Comparison of ENCODE assay signal across 9 cellular contexts in genomic region chr2:218400930-218401833, GRCh38. TPM values are rescaled to one million over a fixed set of nuclear protein-coding genes. Genes with fewer than 3 reads are reported as not detected.
DNase-seq lines count a peak whose midpoint lies in the region; ATAC-seq, FAIRE-seq and TF ChIP-seq lines count a peak whose summit lies in the region.
"Had no signal": no experiment of that assay in that cellular context is flagged by ENCODE, and none has a peak within 500 bp of the region (broad histone marks: within the 10 kb centered on the region; RNA-seq: fewer than 3 reads in every experiment).

No MANE protein-coding gene starts in this region.

- H3K9ac ChIP-seq in kidney (ENCODE audit: low read length in 2 of 2), result peak overlapping the region; percentile 60 to 78

- H3K27ac ChIP-seq in angular gyrus (ENCODE audit: low read depth, low read length) (peak overlapping the region; percentile 62), kidney (ENCODE audit: low read depth in 2 of 2, low read length in 2 of 2) (peak overlapping the region; percentile 88 to 92), substantia nigra (ENCODE audit: low read depth, low read length, poor library complexity, severe bottlenecking) (peak overlapping the region; percentile 95)

- in situ Hi-C loops in GM13977 (cut with MboI; ENCODE audit: low pct_unique_long_range_greater_than_20kb, low sequenced_read_pairs, unreplicated experiment), result loop anchor here (10.0 to 25.0 kb wide), 2 partner anchors 244 to 436 kb away; partner anchors contain the start of gene PRKAG3

- no peak for TF ChIP-seq CTCF in kidney (IDR thresholded peaks at IDR 0.05; ENCODE audit: borderline replicate concordance, extremely low read depth, insufficient read depth)
- no peak for TF ChIP-seq CTCF in GM13977 (IDR thresholded peaks at IDR 0.05; ENCODE audit: extremely low read depth, insufficient read depth, missing control alignments)

- peak overlapping the region; percentile 53 to 76 for H3K4me3 ChIP-seq in kidney (ENCODE audit: low read length in 2 of 2)

- H3K4me1 ChIP-seq in kidney (ENCODE audit: control insufficient read depth in 1 of 2, insufficient read depth in 1 of 2, low read depth in 1 of 2, low read length in 2 of 2), result peaks cover 20 to 40% of the 10 kb centered on the region in 2 donors

- FAIRE-seq in kidney (lab: Jason Lieb, UNC), result no peak
- FAIRE-seq: A204.1 had no signal

- DNase-seq in NCI-H146 (lab: John Stamatoyannopoulos, UW) (peak; percentile 14), NCI-H146 treated with DMSO at 0.1 percent for 48 hours (lab: John Stamatoyannopoulos, UW; ENCODE audit: unreplicated experiment) (no peak), kidney (peak; percentile 89), substantia nigra (lab: John Stamatoyannopoulos, UW) (peak in 1 of 49 donors; percentile 62), GM13977 (ENCODE audit: low spot score) (no peak), HPDE6-E6E7 (ENCODE audit: extremely low spot score) (no peak)

- H3K9me3 ChIP-seq in kidney (ENCODE audit: control insufficient read depth in 1 of 2, low read length in 2 of 2), result no peaks in the 10 kb centered on the region

- peaks cover 0 to 13% of the 10 kb centered on the region in 2 donors for H3K36me3 ChIP-seq in kidney (ENCODE audit: control insufficient read depth in 1 of 2, insufficient read depth in 2 of 2, low read length in 2 of 2)

- intact Hi-C loops in kidney (cut with DNase I), result no loop called here

- ATAC-seq in HG03039 (IDR thresholded peaks at IDR 0.05; ENCODE audit: unreplicated experiment), result no peak

RNA-seq across cellular contexts. Expression of gene CTDSP1, which starts 1.5 kb away (rescaled TPM):
- 196 TPM for total RNA-seq in kidney
- 118 TPM for polyA plus RNA-seq in kidney (ENCODE audit: insufficient read depth, low read depth, low replicate concordance)

RNA-seq across cellular contexts. Expression of gene VIL1, which starts 17.7 kb away (rescaled TPM):
- total RNA-seq in kidney, result 9.0 TPM
- 10.5 TPM for polyA plus RNA-seq in kidney (ENCODE audit: insufficient read depth, low read depth, low replicate concordance)

RNA-seq across cellular contexts. Expression of gene SLC11A1, which starts 19.1 kb away (rescaled TPM):
- total RNA-seq in kidney, result 37.6 TPM
- 1.2 TPM for polyA plus RNA-seq in kidney (ENCODE audit: insufficient read depth, low read depth, low replicate concordance)

RNA-seq across cellular contexts. Expression of gene CATIP, which starts 44.5 kb away (rescaled TPM):
- total RNA-seq in kidney, result 6.2 TPM
- 7.6 TPM for polyA plus RNA-seq in kidney (ENCODE audit: insufficient read depth, low read depth, low replicate concordance)

Comparison
In these comparisons a context has a peak if more than half of its experiments do, and no peak if none do; other contexts are left out.
1. DNase-seq: peak in NCI-H146 (single experiment) and kidney (single experiment); none in NCI-H146 treated with DMSO at 0.1 percent for 48 hours (single experiment), GM13977 (single experiment) and HPDE6-E6E7 (single experiment).
2. Peak in every context shown above with its lines, with median percentiles within 50 percentile points of each other: H3K27ac ChIP-seq.